Comparison of ENCODE assay signal across 8 cellular contexts in the genomic region with DNA sequence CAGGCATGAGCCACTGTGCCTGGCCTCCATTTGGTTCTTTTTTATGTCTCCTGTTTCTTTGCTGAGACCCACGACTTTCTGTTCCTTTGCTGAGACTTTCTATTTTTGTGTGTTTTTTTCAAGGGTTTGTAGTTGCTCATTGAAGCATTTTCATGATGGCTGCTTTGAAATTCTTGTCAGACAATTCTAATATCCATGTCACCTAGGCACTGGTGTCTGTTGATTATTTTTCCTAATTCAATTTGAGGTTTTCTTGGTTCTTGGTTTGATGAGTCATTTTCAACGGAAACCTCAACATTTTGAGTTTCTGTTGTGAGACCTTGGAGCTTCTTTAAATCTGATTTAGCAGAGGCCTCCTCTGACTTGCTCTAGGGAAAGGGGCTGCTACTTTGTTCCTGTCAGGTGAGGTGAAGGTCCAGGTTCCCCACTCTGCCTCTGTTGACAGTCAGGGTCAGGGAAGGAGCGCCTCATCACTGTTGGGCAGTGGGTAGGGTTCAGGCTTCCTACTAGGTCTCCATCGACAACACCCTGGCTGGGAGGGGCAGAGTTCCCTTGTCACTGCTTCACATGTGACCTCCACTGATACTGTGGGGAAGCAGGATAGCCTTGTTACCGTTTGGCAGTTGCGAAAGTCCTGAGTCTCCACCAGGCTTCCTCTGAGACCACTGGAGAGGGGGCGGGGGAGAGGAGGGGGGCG.
DNase-seq lines count a peak whose midpoint lies in the region; ATAC-seq, FAIRE-seq and TF ChIP-seq lines count a peak whose summit lies in the region.

No MANE protein-coding gene starts in this region.

- TF ChIP-seq RAD21 in K562 (CRISPR knock-in tag; conservative IDR thresholded peaks at IDR 0.05 in 1 of 2, IDR thresholded peaks at IDR 0.05 in 1 of 2), result no peak

- no peaks in the 10 kb centered on the region for H3K36me3 ChIP-seq in K562 (ENCODE audit: control insufficient read depth, insufficient read depth, low read length)
- H3K36me3 ChIP-seq in lung (ENCODE audit: control insufficient read depth in 2 of 2, insufficient read depth in 2 of 2, low read length in 2 of 2), result no peaks in the 10 kb centered on the region
- H3K36me3 ChIP-seq in testis (ENCODE audit: low read depth, missing control alignments), result no peaks in the 10 kb centered on the region

- ATAC-seq in HG03342 (IDR thresholded peaks at IDR 0.05; ENCODE audit: unreplicated experiment), result peak; percentile 60
- ATAC-seq in K562, result peak; percentile 91
- ATAC-seq in lung (ENCODE audit: insufficient read depth, low FRiP score), result peak; percentile 35
- ATAC-seq in HG02840 (IDR thresholded peaks at IDR 0.05; ENCODE audit: low FRiP score, unreplicated experiment), result no peak

- peaks cover 8% of the 10 kb centered on the region for H3K36me3 Mint-ChIP-seq in T-helper 2 cell treated with Interferon-gamma antibody and Interleukin-4, amounts not matched to agents 5 μg/mL and 100 μg/mL, for 36 hours (ENCODE audit: low read depth)

- peak overlapping the region; percentile 83 for H2AFZ ChIP-seq in K562 (ENCODE audit: low read depth, low read length)

- in situ Hi-C loops in K562 (cut with MboI), result no loop called here

- peak overlapping the region; percentile 69 for H3K4me3 Mint-ChIP-seq in T-helper 2 cell treated with Interferon-gamma antibody and Interleukin-4, amounts not matched to agents 5 μg/mL and 100 μg/mL, for 36 hours

- peaks cover 24 to 55% of the 10 kb centered on the region in 2 experiments for H3K4me1 ChIP-seq in K562 (replicated peaks in 1 of 2; ENCODE audit: control insufficient read depth in 2 of 2, insufficient read depth in 2 of 2, low read length in 2 of 2)
- H3K4me1 ChIP-seq in lung (ENCODE audit: control insufficient read depth in 2 of 2, insufficient read depth in 2 of 2, low read length in 2 of 2), result peaks cover 2 to 3% of the 10 kb centered on the region in 2 donors
- peaks cover 5% of the 10 kb centered on the region for H3K4me1 ChIP-seq in testis

- H3K4me3 ChIP-seq in K562 (peak overlapping the region; percentile 17; the same call in 1 of the 2 replicates), lung (no peak overlapping the region), testis (no peak overlapping the region)

- H3K27ac ChIP-seq in K562 (ENCODE audit: extremely low read depth, low read depth, low read length) (peak overlapping the region; percentile 94), lung (ENCODE audit: low read depth in 1 of 2, low read length in 1 of 2) (peak overlapping the region in 1 of 2 donors; percentile 66), testis (no peak overlapping the region)

- intact Hi-C loops in K562 (cut with micrococcal nuclease) (no loop called here), testis (cut with DNase I; ENCODE audit: low total_unique reads) (loop anchor here (10.0 kb wide), 1 partner anchor 68 kb away; a partner anchor contains a TSS)

- H3K4me2 ChIP-seq in K562 (ENCODE audit: insufficient read depth, low read length), result peak overlapping the region; percentile 80

- BruUV-seq in K562 (replicated peaks; lab: Mats Ljungman, UMichigan), result TSS peak; percentile 88

- H3K4me1 Mint-ChIP-seq in T-helper 2 cell treated with Interferon-gamma antibody and Interleukin-4, amounts not matched to agents 5 μg/mL and 100 μg/mL, for 36 hours (ENCODE audit: low read depth), result peaks cover 55% of the 10 kb centered on the region

- no peaks in the 10 kb centered on the region for H4K20me1 ChIP-seq in K562 (replicated peaks; ENCODE audit: control insufficient read depth, insufficient read depth, low read length)

- H3K79me2 ChIP-seq in K562 (ENCODE audit: control insufficient read depth, insufficient read depth, low read length), result 0 out of 3 replicates have a peak, but pooled peaks cover 8% of the 10 kb centered on the region

- POLR2A ChIA-PET in K562 (lab: Yijun Ruan, JAX), result interaction anchor here (0.6 to 1.6 kb wide), 7 partner anchors 8 to 478 kb away, joined by 3 to 6 read pairs (median 4); no protein-coding TSS in a partner anchor

- H3K9me3 ChIP-seq in K562 (replicated peaks; ENCODE audit: control insufficient read depth, insufficient read depth, low read depth, low read length), result no peaks in the 10 kb centered on the region; the same call in 1 of the 2 replicates
- no peaks in the 10 kb centered on the region for H3K9me3 ChIP-seq in lung (ENCODE audit: control insufficient read depth in 2 of 2, insufficient read depth in 1 of 2, low read length in 1 of 2)
- H3K9me3 ChIP-seq in testis, result no peaks in the 10 kb centered on the region

- FAIRE-seq in K562 (lab: Jason Lieb, UNC), result peak; percentile 92

- no peaks in the 10 kb centered on the region for H3K9me1 ChIP-seq in K562 (ENCODE audit: control insufficient read depth, insufficient read depth, low read length)

- peak; percentile 79; the same call in 1 of the 2 replicates for TF ChIP-seq EP300 in K562 (IDR thresholded peaks at IDR 0.05; ENCODE audit: low read length)

- peak overlapping the region; percentile 65 to 66; a peak in 3 of 4 replicates for H3K9ac ChIP-seq in K562 (ENCODE audit: insufficient read depth in 1 of 2, low read depth in 2 of 2, low read length in 2 of 2)

- H3K27me3 Mint-ChIP-seq in T-helper 2 cell treated with Interferon-gamma antibody and Interleukin-4, amounts not matched to agents 5 μg/mL and 100 μg/mL, for 36 hours (ENCODE audit: low read depth), result no peaks in the 10 kb centered on the region

- H3K27me3 ChIP-seq in K562 (ENCODE audit: control insufficient read depth in 2 of 2, insufficient read depth in 2 of 2, low read length in 2 of 2) (no peaks in the 10 kb centered on the region), lung (ENCODE audit: control insufficient read depth, insufficient read depth) (no peaks in the 10 kb centered on the region), testis (no peaks in the 10 kb centered on the region)

- 3% methylated on average over 5 of the region's 8 CpGs for WGBS in K562 (ENCODE audit: insufficient coverage, low coverage, missing lambda C conversion rate)
- WGBS in lung, 2 donors, result 14 to 29% methylated on average over 6 of the region's 8 CpGs
- 43 to 80% methylated on average over 3 to 6 of the region's 8 CpGs for WGBS in testis, 2 donors

- DNase-seq in GF-D8 (lab: John Stamatoyannopoulos, UW), result peak; percentile 92
- DNase-seq in T-helper 2 cell treated with Interferon-gamma antibody and Interleukin-4, amounts not matched to agents 5 μg/mL and 100 μg/mL, for 36 hours (ENCODE audit: low spot score), result peak; percentile 67
- peak; percentile 73 to 93 (median 76) for DNase-seq in K562 (ENCODE audit: extremely low read depth in 1 of 4, low spot score in 3 of 4)
- DNase-seq in lung (ENCODE audit: low spot score), result peak; percentile 51
- peak; percentile 29 for DNase-seq in testis
- DNase-seq in DMS153 (lab: John Stamatoyannopoulos, UW), result no peak

- peak; percentile 31; the same call in 1 of the 2 replicates for TF ChIP-seq POLR2A in K562 (conservative IDR thresholded peaks at IDR 0.05)
- TF ChIP-seq POLR2A in testis (IDR thresholded peaks at IDR 0.05), result no peak

- TF ChIP-seq CTCF in K562 (IDR thresholded peaks at IDR 0.05 in 2 of 3, conservative IDR thresholded peaks at IDR 0.05 in 1 of 3; ENCODE audit: insufficient read depth in 2 of 3, low read depth in 1 of 3, low read length in 3 of 3) (no peak), lung (IDR thresholded peaks at IDR 0.05; ENCODE audit: control extremely low read depth, extremely low read depth) (no peak), testis (IDR thresholded peaks at IDR 0.05) (no peak)

- CTCF ChIA-PET in K562 (lab: Yijun Ruan, JAX; ENCODE audit: low intra/inter-chr PET ratio), result no interaction called here

- peak overlapping the region; percentile 96 for H3K27ac Mint-ChIP-seq in T-helper 2 cell treated with Interferon-gamma antibody and Interleukin-4, amounts not matched to agents 5 μg/mL and 100 μg/mL, for 36 hours

- H3K9me3 Mint-ChIP-seq in T-helper 2 cell treated with Interferon-gamma antibody and Interleukin-4, amounts not matched to agents 5 μg/mL and 100 μg/mL, for 36 hours, result peaks cover 9% of the 10 kb centered on the region

TF ChIP-seq in K562, 482 proteins besides CTCF, POLR2A, EP300 and RAD21 (continues in another document):
- TF ChIP-seq, protein P1, sequence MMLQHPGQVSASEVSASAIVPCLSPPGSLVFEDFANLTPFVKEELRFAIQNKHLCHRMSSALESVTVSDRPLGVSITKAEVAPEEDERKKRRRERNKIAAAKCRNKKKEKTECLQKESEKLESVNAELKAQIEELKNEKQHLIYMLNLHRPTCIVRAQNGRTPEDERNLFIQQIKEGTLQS (IDR thresholded peaks at IDR 0.05), result peak; percentile 91
- TF ChIP-seq, protein P1 (CRISPR knock-in tag; conservative IDR thresholded peaks at IDR 0.05), result peak; percentile 48; the same call in 1 of the 2 replicates
- TF ChIP-seq TBL1XR1 (IDR thresholded peaks at IDR 0.05; ENCODE audit: low read length in 2 of 2) (0 out of 4 replicates have a peak, but pooled peaks of 1 of the 2 experiments have one; percentile 8), SAP30 (IDR thresholded peaks at IDR 0.05; ENCODE audit: borderline replicate concordance, insufficient read depth, low read depth, low read length, poor library complexity, severe bottlenecking) (no peak), NCOA4 (IDR thresholded peaks at IDR 0.05; ENCODE audit: partially characterized antibody) (no peak), RBBP5 (IDR thresholded peaks at IDR 0.05; ENCODE audit: borderline replicate concordance, insufficient read depth, low read length, poor library complexity, severe bottlenecking) (peak; percentile 36)
- TF ChIP-seq, protein P2, sequence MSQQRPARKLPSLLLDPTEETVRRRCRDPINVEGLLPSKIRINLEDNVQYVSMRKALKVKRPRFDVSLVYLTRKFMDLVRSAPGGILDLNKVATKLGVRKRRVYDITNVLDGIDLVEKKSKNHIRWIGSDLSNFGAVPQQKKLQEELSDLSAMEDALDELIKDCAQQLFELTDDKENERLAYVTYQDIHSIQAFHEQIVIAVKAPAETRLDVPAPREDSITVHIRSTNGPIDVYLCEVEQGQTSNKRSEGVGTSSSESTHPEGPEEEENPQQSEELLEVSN (IDR thresholded peaks at IDR 0.05; ENCODE audit: borderline replicate concordance in 1 of 2, extremely low read depth in 1 of 2, insufficient read depth in 1 of 2, insufficient read length in 1 of 2, low read depth in 1 of 2, low read length in 1 of 2, poor library complexity in 1 of 2, severe bottlenecking in 1 of 2), result peak in 1 of 2 experiments; percentile 38
